Comparison of ENCODE assay signal across 18 cellular contexts in genomic region chr1:43878854-43879253, GRCh38. TPM values are rescaled to one million over a fixed set of nuclear protein-coding genes. Genes with fewer than 3 reads are reported as not detected.
DNase-seq lines count a peak whose midpoint lies in the region; ATAC-seq and TF ChIP-seq lines count a peak whose summit lies in the region.
"Had no signal": no experiment of that assay in that cellular context is flagged by ENCODE, and none has a peak within 500 bp of the region (broad histone marks: within the 10 kb centered on the region; RNA-seq: fewer than 3 reads in every experiment).

No MANE protein-coding gene starts in this region.

- intact Hi-C loops in testis (cut with DNase I; ENCODE audit: low total_unique reads) (no loop called here), stomach (cut with DNase I; ENCODE audit: low total_unique reads) (no loop called here)

- H3K4me3 ChIP-seq in testis (no peak overlapping the region), stomach (no peak overlapping the region)
- H3K4me3 ChIP-seq: smooth muscle cell, suprapubic skin had no signal

- no peak for ATAC-seq in GM18907 (IDR thresholded peaks at IDR 0.05; ENCODE audit: unreplicated experiment)
- ATAC-seq: HepG2, Right ventricle myocardium inferior had no signal

- WGBS in testis, 2 donors, result 82 to 93% methylated on average over 4 of the region's 4 CpGs
- 75 to 95% (median 87%) methylated on average over 4 of the region's 4 CpGs for WGBS in stomach, 5 donors

- H3K36me3 ChIP-seq in testis (ENCODE audit: low read depth, missing control alignments) (no peaks in the 10 kb centered on the region), stomach (peaks cover 0 to 20% (median 4%) of the 10 kb centered on the region in 4 donors)
- H3K36me3 ChIP-seq: BE2C, suprapubic skin had no signal

- TF ChIP-seq CTCF in testis (IDR thresholded peaks at IDR 0.05), result no peak
- no peak for TF ChIP-seq CTCF in stomach (IDR thresholded peaks at IDR 0.05)

- no peaks in the 10 kb centered on the region for H3K9me3 ChIP-seq in testis
- no peaks in the 10 kb centered on the region for H3K9me3 ChIP-seq in stomach
- H3K9me3 ChIP-seq: BE2C, suprapubic skin had no signal

- no peak for TF ChIP-seq POLR2A in testis (IDR thresholded peaks at IDR 0.05)
- no peak for TF ChIP-seq POLR2A in stomach (IDR thresholded peaks at IDR 0.05)

- DNase-seq in DMS153 treated with DMSO at 0.1 percent for 48 hours (lab: John Stamatoyannopoulos, UW; ENCODE audit: unreplicated experiment) (peak; percentile 22), NCI-H1417 (lab: John Stamatoyannopoulos, UW) (peak in 2 of 3 experiments; percentile 84 to 96), NCI-H69 (lab: John Stamatoyannopoulos, UW) (peak; percentile 85), epithelial cell of prostate (ENCODE audit: low read depth, low spot score) (no peak), testis (no peak), stomach (no peak)
- DNase-seq: activated CD4-positive, alpha-beta memory T cell treated with anti-CD3 and anti-CD28 coated beads for 36 hours; BE2C; dermis blood vessel endothelial cell; DMS53; left cardiac atrium; NCI-H2171; stimulated activated CD4-positive, alpha-beta T cell treated with anti-CD3 and anti-CD28 coated beads, Interleukin-4, amount 100 ng/mL, for 4 hours had no signal

- H3K4me1 ChIP-seq in testis, result no peaks in the 10 kb centered on the region
- no peaks in the 10 kb centered on the region for H3K4me1 ChIP-seq in stomach
- H3K4me1 ChIP-seq: BE2C had no signal

- peak overlapping the region; percentile 60 for H3K27ac ChIP-seq in epithelial cell of prostate
- H3K27ac ChIP-seq in testis, result no peak overlapping the region
- H3K27ac ChIP-seq in stomach, result no peak overlapping the region
- H3K27ac ChIP-seq: suprapubic skin had no signal

- TF ChIP-seq EP300 in stomach (IDR thresholded peaks at IDR 0.05), result no peak

- H3K27me3 ChIP-seq in testis (no peaks in the 10 kb centered on the region), stomach (no peaks in the 10 kb centered on the region)
- H3K27me3 ChIP-seq: BE2C, suprapubic skin had no signal

RNA-seq across cellular contexts. Expression of gene ARTN, which starts 54.7 kb away (rescaled TPM):
- total RNA-seq in testis (1 to 10 TPM; 1.6 to 5.4 TPM), stomach (1 to 10 TPM in 2 of 5 donors, not detected in 3; 1.2 to 4.0 TPM)
- polyA plus RNA-seq in testis (ENCODE audit: insufficient read depth, low read depth, low replicate concordance) (1.9 TPM), stomach (1 to 10 TPM in 1 of 3 donors, under 1 TPM in 1, not detected in 1; 0.44 to 4.8 TPM)
- total RNA-seq: activated CD4-positive, alpha-beta memory T cell treated with anti-CD3 and anti-CD28 coated beads for 36 hours; dermis blood vessel endothelial cell had no signal

Comparison
In these comparisons a context has a peak if more than half of its experiments do, and no peak if none do; other contexts are left out.
1. DNase-seq: peak in DMS153 treated with DMSO at 0.1 percent for 48 hours (single experiment), NCI-H1417 (2 of 3) and NCI-H69 (single experiment); none in epithelial cell of prostate (single experiment), testis (single experiment) and stomach (single experiment).